17 cellular contexts compared by ENCODE assay signal in the genomic region with DNA sequence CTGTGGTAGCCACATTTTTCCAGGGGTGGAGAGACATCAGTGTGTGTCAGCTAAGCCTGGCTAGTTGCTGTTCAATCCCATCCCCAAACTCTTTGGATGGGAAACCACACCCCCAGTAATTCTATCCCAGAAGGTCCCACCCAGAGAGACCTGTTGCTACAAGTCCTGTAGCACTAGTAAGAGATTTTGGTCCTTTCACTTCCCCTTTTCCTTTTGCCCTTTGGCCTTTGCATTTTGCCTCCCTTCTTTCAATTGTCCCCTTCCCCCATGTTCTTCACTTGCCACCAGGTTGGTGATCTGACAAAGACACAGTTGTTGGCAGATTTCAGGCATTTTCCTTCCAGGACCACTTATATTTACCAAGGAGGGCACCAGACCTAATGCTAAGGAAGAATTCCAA. TPM values are rescaled to one million over a fixed set of nuclear protein-coding genes. Genes with fewer than 3 reads are reported as not detected.
DNase-seq lines count a peak whose midpoint lies in the region; ATAC-seq, FAIRE-seq and TF ChIP-seq lines count a peak whose summit lies in the region.
"Had no signal": no experiment of that assay in that cellular context is flagged by ENCODE, and none has a peak within 500 bp of the region (broad histone marks: within the 10 kb centered on the region; RNA-seq: fewer than 3 reads in every experiment).

No MANE protein-coding gene starts in this region.

- peak overlapping the region; percentile 39 for H3K27ac ChIP-seq in HUES48 (ENCODE audit: low read depth, low read length)
- H3K27ac ChIP-seq in H1 (ENCODE audit: low read depth, low read length), result no peak overlapping the region

- DNase-seq in H1 (ENCODE audit: low read depth in 1 of 2, low spot score in 2 of 2), result no peak
- DNase-seq in midbrain (lab: John Stamatoyannopoulos, UW), result no peak
- no peak for DNase-seq in pons (ENCODE audit: low spot score)
- DNase-seq in NCI-H2081 (lab: John Stamatoyannopoulos, UW), result no peak
- DNase-seq in cardiac septum (ENCODE audit: low spot score), result no peak
- DNase-seq: activated gamma-delta T cell, BE2C, NCI-H1694, NCI-H69, occipital lobe, small intestine had no signal

- no peaks in the 10 kb centered on the region for H4K20me1 ChIP-seq in H1 (replicated peaks in 1 of 2; ENCODE audit: control insufficient read depth in 1 of 2, insufficient read depth in 2 of 2, low read length in 2 of 2)

- H2BK12ac ChIP-seq in H1 (ENCODE audit: low read depth, low read length), result no peak overlapping the region

- FAIRE-seq in H1 (lab: Jason Lieb, UNC), result no peak
- FAIRE-seq: HepG2, small intestine, TTC549 had no signal

- H3K9me3 ChIP-seq in HUES48 (ENCODE audit: control insufficient read depth, insufficient read depth, low read length) (no peaks in the 10 kb centered on the region), H1 (ENCODE audit: insufficient read depth in 2 of 2, low read depth in 1 of 2, low read length in 1 of 2) (no peaks in the 10 kb centered on the region)
- H3K9me3 ChIP-seq: BE2C had no signal

- ATAC-seq in GM18861 (IDR thresholded peaks at IDR 0.05; ENCODE audit: unreplicated experiment) (peak; percentile 47), GM21723 (IDR thresholded peaks at IDR 0.05; ENCODE audit: unreplicated experiment) (peak; percentile 35)
- ATAC-seq: HepG2 had no signal

- TF ChIP-seq EP300 in H1 (IDR thresholded peaks at IDR 0.05; ENCODE audit: borderline replicate concordance in 1 of 2, low read depth in 2 of 2, low read length in 2 of 2), result no peak

- H3K36me3 ChIP-seq in HUES48 (ENCODE audit: control insufficient read depth, insufficient read depth, low read length) (no peaks in the 10 kb centered on the region), H1 (ENCODE audit: control insufficient read depth in 2 of 4, insufficient read depth in 4 of 4, low read length in 3 of 4) (no peaks in the 10 kb centered on the region)
- H3K36me3 ChIP-seq: BE2C had no signal

- no peaks in the 10 kb centered on the region for H3K79me2 ChIP-seq in H1 (ENCODE audit: control insufficient read depth in 1 of 2, insufficient read depth in 2 of 2, low read length in 2 of 2)

- no peak overlapping the region for H4K8ac ChIP-seq in H1 (ENCODE audit: extremely low read depth, insufficient read depth, low read length)

- H3K14ac ChIP-seq in H1 (ENCODE audit: insufficient read length), result no peak overlapping the region

- no peaks in the 10 kb centered on the region for H3K27me3 ChIP-seq in HUES48 (ENCODE audit: control insufficient read depth, insufficient read depth, low read length)
- 0 out of 7 replicates have a peak, but pooled peaks cover 0 to 2% (median 0%) of the 10 kb centered on the region in 4 experiments for H3K27me3 ChIP-seq in H1 (replicated peaks in 1 of 4; ENCODE audit: control insufficient read depth in 3 of 4, extremely low read depth in 1 of 4, insufficient read depth in 3 of 4, low read length in 3 of 4)

- TF ChIP-seq RAD21 in H1 (IDR thresholded peaks at IDR 0.05 in 1 of 2, conservative IDR thresholded peaks at IDR 0.05 in 1 of 2; ENCODE audit: low read depth in 2 of 2, low read length in 2 of 2), result no peak

- no peak overlapping the region for H2BK20ac ChIP-seq in H1 (ENCODE audit: low read length)

- no peak overlapping the region for H3K4ac ChIP-seq in H1 (replicated peaks; ENCODE audit: insufficient read length, low read depth, low read length)

- H3K4me1 ChIP-seq in HUES48 (ENCODE audit: control insufficient read depth, insufficient read depth, low read length), result peaks cover 11% of the 10 kb centered on the region; the same call in 1 of the 2 replicates
- H3K4me1 ChIP-seq in H1 (replicated peaks in 1 of 4; ENCODE audit: control insufficient read depth in 3 of 4, insufficient read depth in 4 of 4, low read length in 3 of 4), result peaks cover 0 to 9% (median 3%) of the 10 kb centered on the region in 4 experiments; a peak in 3 of 7 replicates
- H3K4me1 ChIP-seq: BE2C had no signal

- TF ChIP-seq POLR2A in H1 (IDR thresholded peaks at IDR 0.05; ENCODE audit: control extremely low read depth in 1 of 2, low read depth in 2 of 2, low read length in 2 of 2), result no peak

- H2BK5ac ChIP-seq in H1 (ENCODE audit: low read depth, low read length), result no peak overlapping the region

- CTCF ChIA-PET in H1 (lab: Charles Lee; ENCODE audit: partially characterized antibody), result interaction anchor here (1.6 to 4.8 kb wide), 4 partner anchors 11 to 83 kb away, joined by 4 to 31 read pairs (median 14); no protein-coding TSS in a partner anchor

- H3K4me2 ChIP-seq in H1 (ENCODE audit: insufficient read depth in 1 of 2, low read depth in 2 of 2, low read length in 2 of 2), result no peak overlapping the region; a peak in 1 of 4 replicates

- no peak overlapping the region for H2BK120ac ChIP-seq in H1 (replicated peaks; ENCODE audit: low read depth, low read length)

- no peak overlapping the region for H4K5ac ChIP-seq in H1 (ENCODE audit: insufficient read length, low read depth, low read length)

- no peak overlapping the region for H3K18ac ChIP-seq in H1 (ENCODE audit: extremely low read depth, low read length)

- no peak overlapping the region for H3K56ac ChIP-seq in H1 (replicated peaks; ENCODE audit: insufficient read length, low read depth, low read length)

- H3K79me1 ChIP-seq in H1 (ENCODE audit: low read depth, low read length), result no peaks in the 10 kb centered on the region; the same call in 1 of the 2 replicates

- H2BK15ac ChIP-seq in H1 (ENCODE audit: low read length), result no peak overlapping the region

- POLR2A ChIA-PET in H1 (lab: Charles Lee; ENCODE audit: partially characterized antibody), result no interaction called here

- peak overlapping the region; percentile 45; the same call in 1 of the 2 replicates for H2AFZ ChIP-seq in H1 (ENCODE audit: low read length)

- H3K4me3 ChIP-seq in HUES48 (ENCODE audit: low read depth, low read length) (no peak overlapping the region), H1 (ENCODE audit: extremely low read depth in 1 of 4, insufficient read depth in 2 of 4, low read depth in 3 of 4, low read length in 4 of 4) (no peak overlapping the region)

- no peak overlapping the region for H4K91ac ChIP-seq in H1 (replicated peaks; ENCODE audit: insufficient read length, low read length)

- H3K9ac ChIP-seq in HUES48 (ENCODE audit: low read depth, low read length), result no peak overlapping the region
- H3K9ac ChIP-seq in H1 (replicated peaks in 1 of 4; ENCODE audit: extremely low read depth in 1 of 4, low read depth in 3 of 4, low read length in 3 of 4), result no peak overlapping the region; a peak in 1 of 7 replicates

- no peak overlapping the region for H3K23ac ChIP-seq in H1 (ENCODE audit: insufficient read length)

- intact Hi-C loops in cardiac septum (cut with DNase I), result no loop called here

- H2AK5ac ChIP-seq in H1 (ENCODE audit: low read depth, low read length), result no peak overlapping the region

- no peak for TF ChIP-seq CTCF in H1 (IDR thresholded peaks at IDR 0.05; ENCODE audit: control extremely low read depth in 1 of 3, insufficient read depth in 1 of 3, low read depth in 1 of 3, low read length in 3 of 3)

- H3K23me2 ChIP-seq in H1 (ENCODE audit: low read depth, low read length), result no peaks in the 10 kb centered on the region

TF ChIP-seq in H1, 55 proteins besides CTCF, POLR2A, EP300 and RAD21:
- TF ChIP-seq KDM4A (IDR thresholded peaks at IDR 0.05; ENCODE audit: low read depth, low read length, severe bottlenecking) (no peak), TAF1 (IDR thresholded peaks at IDR 0.05; ENCODE audit: low read depth, low read length) (no peak), BACH1 (IDR thresholded peaks at IDR 0.05; ENCODE audit: low read length) (no peak), MAFK (IDR thresholded peaks at IDR 0.05; ENCODE audit: low read depth, low read length) (no peak), SUZ12 (IDR thresholded peaks at IDR 0.05; ENCODE audit: low read length) (no peak), RFX5 (IDR thresholded peaks at IDR 0.05; ENCODE audit: borderline replicate concordance, low read depth, low read length) (no peak), SRF (IDR thresholded peaks at IDR 0.05; ENCODE audit: low read depth, low read length) (no peak), POLR2AphosphoS5 (IDR thresholded peaks at IDR 0.05; ENCODE audit: low read depth, low read length) (no peak), HDAC2 (IDR thresholded peaks at IDR 0.05; ENCODE audit: borderline replicate concordance in 1 of 2, low read depth in 2 of 2, low read length in 2 of 2) (no peak), CHD2 (IDR thresholded peaks at IDR 0.05; ENCODE audit: low read length) (no peak), CEBPB (IDR thresholded peaks at IDR 0.05; ENCODE audit: low read depth, low read length) (no peak), FOSL1 (IDR thresholded peaks at IDR 0.05; ENCODE audit: insufficient read depth, low read depth, low read length) (no peak), SAP30 (IDR thresholded peaks at IDR 0.05; ENCODE audit: insufficient read depth, insufficient replicate concordance, low read length) (no peak), SP2 (IDR thresholded peaks at IDR 0.05; ENCODE audit: low read length) (no peak)
- TF ChIP-seq, protein P1, sequence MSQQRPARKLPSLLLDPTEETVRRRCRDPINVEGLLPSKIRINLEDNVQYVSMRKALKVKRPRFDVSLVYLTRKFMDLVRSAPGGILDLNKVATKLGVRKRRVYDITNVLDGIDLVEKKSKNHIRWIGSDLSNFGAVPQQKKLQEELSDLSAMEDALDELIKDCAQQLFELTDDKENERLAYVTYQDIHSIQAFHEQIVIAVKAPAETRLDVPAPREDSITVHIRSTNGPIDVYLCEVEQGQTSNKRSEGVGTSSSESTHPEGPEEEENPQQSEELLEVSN (IDR thresholded peaks at IDR 0.05), result no peak
- TF ChIP-seq, protein P2, sequence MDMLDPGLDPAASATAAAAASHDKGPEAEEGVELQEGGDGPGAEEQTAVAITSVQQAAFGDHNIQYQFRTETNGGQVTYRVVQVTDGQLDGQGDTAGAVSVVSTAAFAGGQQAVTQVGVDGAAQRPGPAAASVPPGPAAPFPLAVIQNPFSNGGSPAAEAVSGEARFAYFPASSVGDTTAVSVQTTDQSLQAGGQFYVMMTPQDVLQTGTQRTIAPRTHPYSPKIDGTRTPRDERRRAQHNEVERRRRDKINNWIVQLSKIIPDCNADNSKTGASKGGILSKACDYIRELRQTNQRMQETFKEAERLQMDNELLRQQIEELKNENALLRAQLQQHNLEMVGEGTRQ (IDR thresholded peaks at IDR 0.05; ENCODE audit: low read length), result no peak
TF ChIP-seq in H1: peak in this region for 0.

RNA-seq across cellular contexts. Expression of a gene that starts 3.8 kb away (rescaled TPM):
- total RNA-seq in H1 (2021; fragmentation: NEBNext Ultra II Directional; extraction: Animal tissue kit (Norgen Biotek cat#: 25700)), result not detected in 2 replicates
- 0.63 TPM in 1 of 2 replicates, not detected in the other for polyA plus RNA-seq in H1 (2011; rRNA removed)
- 0.18 TPM for polyA plus RNA-seq in H1 (2011; cell fraction: cytosol; rRNA removed)
- 0.40 TPM for polyA plus RNA-seq in H1 (2011; cell fraction: nucleus; rRNA removed)
- not detected in 4 replicates for polyA plus RNA-seq in H1 (2012, experiment 1 of 2)
- polyA plus RNA-seq in H1 (2012, experiment 2 of 2), result not detected
- polyA plus RNA-seq in H1 (2013, experiment 1 of 2), result 0.04 TPM
- not detected for polyA plus RNA-seq in H1 (2013, experiment 2 of 2)
- not detected in 2 replicates for polyA minus RNA-seq in H1 (2011; rRNA and poly(A)+ RNA removed)
- not detected for polyA minus RNA-seq in H1 (2011; cell fraction: cytosol; rRNA and poly(A)+ RNA removed)
- not detected for polyA minus RNA-seq in H1 (2011; cell fraction: nucleus; rRNA and poly(A)+ RNA removed)
- not detected for total RNA-seq in cardiac septum
- total RNA-seq: HepG2, mesenteric fat pad, occipital lobe had no signal
- polyA plus RNA-seq: HepG2, small intestine had no signal
